21 cellular contexts compared by ENCODE assay signal in genomic region chr22:47419239-47419638, GRCh38.
DNase-seq lines count a peak whose midpoint lies in the region; ATAC-seq, FAIRE-seq and TF ChIP-seq lines count a peak whose summit lies in the region.
"Had no signal": no experiment of that assay in that cellular context is flagged by ENCODE, and none has a peak within 500 bp of the region (broad histone marks: within the 10 kb centered on the region; RNA-seq: fewer than 3 reads in every experiment).

No MANE protein-coding gene starts in this region.

- peaks cover 29% of the 10 kb centered on the region; the same call in 1 of the 2 replicates for H3K27me3 ChIP-seq in HCT116 (ENCODE audit: insufficient read depth, low read length)
- H3K27me3 ChIP-seq: BE2C had no signal

- FAIRE-seq in A549 (lab: Jason Lieb, UNC): no peak
- FAIRE-seq in GM19239 (lab: Jason Lieb, UNC): no peak
- FAIRE-seq: HTR-8/SVneo had no signal

- no peak for TF ChIP-seq RAD21 in A549 (conservative IDR thresholded peaks at IDR 0.05 in 1 of 2, IDR thresholded peaks at IDR 0.05 in 1 of 2)
- no peak for TF ChIP-seq RAD21 in HCT116 (IDR thresholded peaks at IDR 0.05; ENCODE audit: low read depth)

- H3K4me3 ChIP-seq in A549 (no peak overlapping the region), HCT116 (replicated peaks in 1 of 2; ENCODE audit: low read depth in 1 of 2, low read length in 2 of 2) (no peak overlapping the region)
- H3K4me3 ChIP-seq: PC-9 had no signal

- no peak for ATAC-seq in A549
- ATAC-seq in HCT116: no peak
- no peak for ATAC-seq in HG03442 (IDR thresholded peaks at IDR 0.05; ENCODE audit: unreplicated experiment)
- ATAC-seq: T-cell had no signal

- no peaks in the 10 kb centered on the region for H3K9me3 ChIP-seq in A549
- no peaks in the 10 kb centered on the region; a peak in 1 of 4 replicates for H3K9me3 ChIP-seq in HCT116 (ENCODE audit: control insufficient read depth in 1 of 2, insufficient read depth in 1 of 2, low read depth in 1 of 2, low read length in 2 of 2)
- H3K9me3 ChIP-seq: BE2C had no signal

- H3K9ac ChIP-seq in HCT116 (ENCODE audit: low read length): no peak overlapping the region

- no peaks in the 10 kb centered on the region for H3K9me2 ChIP-seq in HCT116 (ENCODE audit: insufficient read depth)

- H3K4me1 ChIP-seq in A549 (no peaks in the 10 kb centered on the region), HCT116 (ENCODE audit: control insufficient read depth in 1 of 2, insufficient read depth in 2 of 2, low read length in 2 of 2) (no peaks in the 10 kb centered on the region)
- H3K4me1 ChIP-seq: BE2C had no signal

- CTCF ChIA-PET in A549 (lab: Yijun Ruan, JAX): no interaction called here
- CTCF ChIA-PET in HCT116 (lab: Charles Lee): no interaction called here

- intact Hi-C loops in HCT116 (cut with micrococcal nuclease): no loop called here

- RAD21 ChIA-PET in HCT116 (lab: Charles Lee; ENCODE audit: low non-redundant PET in 1 of 2, low total read pairs in 2 of 2, uncharacterized antibody in 2 of 2, unreplicated experiment in 2 of 2): no interaction called here

- no peak for TF ChIP-seq CTCF in A549 (IDR thresholded peaks at IDR 0.05)
- TF ChIP-seq CTCF in HCT116 (IDR thresholded peaks at IDR 0.05 in 2 of 3, conservative IDR thresholded peaks at IDR 0.05 in 1 of 3; ENCODE audit: borderline replicate concordance in 1 of 3, insufficient read depth in 1 of 3, low read depth in 2 of 3, low read length in 2 of 3): no peak

- BruUV-seq in HCT116 (replicated peaks; lab: Mats Ljungman, UMichigan): no TSS peak

- H2AFZ ChIP-seq in HCT116 (ENCODE audit: low read depth, low read length, poor library complexity, severe bottlenecking): no peak overlapping the region
- H2AFZ ChIP-seq: PC-9 had no signal

- H3K79me2 ChIP-seq in HCT116 (ENCODE audit: insufficient read depth, low read length): no peaks in the 10 kb centered on the region

- WGBS in A549 (ENCODE audit: missing lambda C conversion rate): 35% methylated on average over 4 of the region's 4 CpGs

- H3K27ac ChIP-seq in A549 (no peak overlapping the region), HCT116 (ENCODE audit: low read depth, low read length) (no peak overlapping the region)
- H3K27ac ChIP-seq: PC-9, RWPE1 had no signal

- DNase-seq in A549 (ENCODE audit: low read depth in 1 of 2, low spot score in 1 of 2) (no peak), HCT116 (ENCODE audit: low read depth, low spot score) (no peak), NCI-H1417 (lab: John Stamatoyannopoulos, UW) (peak in 2 of 3 experiments; percentile 20 to 73), iPS-NIHi7 (ENCODE audit: extremely low spot score) (peak; percentile 6), Kasumi-1 (lab: John Stamatoyannopoulos, UW) (no peak), GM19239 (ENCODE audit: insufficient read length, low spot score) (no peak)
- DNase-seq in activated CD4-positive, alpha-beta T cell treated with anti-CD3 and anti-CD28 coated beads, Interleukin-2, amount 50 U/mL, for 4 hours: no peak
- DNase-seq: BE2C, DMS79, H7, IMR-90, Karpas-422, NCI-H146, NCI-H2029, NCI-H2171, PC-9, SHP77 treated with DMSO at 0.1 percent for 48 hours, T-cell had no signal

- H4K20me1 ChIP-seq in HCT116 (ENCODE audit: insufficient read depth): no peaks in the 10 kb centered on the region

- H3K4me2 ChIP-seq in A549 (no peak overlapping the region), HCT116 (ENCODE audit: low read length) (no peak overlapping the region)
- H3K4me2 ChIP-seq: PC-9 had no signal

- H3K36me3 ChIP-seq in HCT116 (ENCODE audit: control insufficient read depth in 1 of 2, insufficient read depth in 2 of 2, low read length in 2 of 2): no peaks in the 10 kb centered on the region
- H3K36me3 ChIP-seq: BE2C had no signal

- TF ChIP-seq EP300 in A549 (IDR thresholded peaks at IDR 0.05): no peak

- POLR2A ChIA-PET in A549 (lab: Yijun Ruan, JAX) (no interaction called here), HCT116 (lab: Charles Lee) (no interaction called here)

- TF ChIP-seq POLR2A in A549 (IDR thresholded peaks at IDR 0.05; ENCODE audit: low read length): no peak
- TF ChIP-seq POLR2A in HCT116 (IDR thresholded peaks at IDR 0.05; ENCODE audit: borderline replicate concordance, extremely low read depth, insufficient read depth, insufficient read length): no peak

TF ChIP-seq in A549, 52 proteins besides CTCF, POLR2A, EP300 and RAD21:
- TF ChIP-seq GATA3 (IDR thresholded peaks at IDR 0.05; ENCODE audit: borderline replicate concordance) (no peak), PHF8 (IDR thresholded peaks at IDR 0.05; ENCODE audit: borderline replicate concordance, low read depth) (no peak), USF2 (IDR thresholded peaks at IDR 0.05) (no peak)
- TF ChIP-seq, protein P1, sequence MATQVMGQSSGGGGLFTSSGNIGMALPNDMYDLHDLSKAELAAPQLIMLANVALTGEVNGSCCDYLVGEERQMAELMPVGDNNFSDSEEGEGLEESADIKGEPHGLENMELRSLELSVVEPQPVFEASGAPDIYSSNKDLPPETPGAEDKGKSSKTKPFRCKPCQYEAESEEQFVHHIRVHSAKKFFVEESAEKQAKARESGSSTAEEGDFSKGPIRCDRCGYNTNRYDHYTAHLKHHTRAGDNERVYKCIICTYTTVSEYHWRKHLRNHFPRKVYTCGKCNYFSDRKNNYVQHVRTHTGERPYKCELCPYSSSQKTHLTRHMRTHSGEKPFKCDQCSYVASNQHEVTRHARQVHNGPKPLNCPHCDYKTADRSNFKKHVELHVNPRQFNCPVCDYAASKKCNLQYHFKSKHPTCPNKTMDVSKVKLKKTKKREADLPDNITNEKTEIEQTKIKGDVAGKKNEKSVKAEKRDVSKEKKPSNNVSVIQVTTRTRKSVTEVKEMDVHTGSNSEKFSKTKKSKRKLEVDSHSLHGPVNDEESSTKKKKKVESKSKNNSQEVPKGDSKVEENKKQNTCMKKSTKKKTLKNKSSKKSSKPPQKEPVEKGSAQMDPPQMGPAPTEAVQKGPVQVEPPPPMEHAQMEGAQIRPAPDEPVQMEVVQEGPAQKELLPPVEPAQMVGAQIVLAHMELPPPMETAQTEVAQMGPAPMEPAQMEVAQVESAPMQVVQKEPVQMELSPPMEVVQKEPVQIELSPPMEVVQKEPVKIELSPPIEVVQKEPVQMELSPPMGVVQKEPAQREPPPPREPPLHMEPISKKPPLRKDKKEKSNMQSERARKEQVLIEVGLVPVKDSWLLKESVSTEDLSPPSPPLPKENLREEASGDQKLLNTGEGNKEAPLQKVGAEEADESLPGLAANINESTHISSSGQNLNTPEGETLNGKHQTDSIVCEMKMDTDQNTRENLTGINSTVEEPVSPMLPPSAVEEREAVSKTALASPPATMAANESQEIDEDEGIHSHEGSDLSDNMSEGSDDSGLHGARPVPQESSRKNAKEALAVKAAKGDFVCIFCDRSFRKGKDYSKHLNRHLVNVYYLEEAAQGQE (IDR thresholded peaks at IDR 0.05): peak; percentile 55; the same call in 1 of the 2 replicates

TF ChIP-seq in HCT116, 20 proteins besides CTCF, POLR2A, EP300 and RAD21:
- TF ChIP-seq, protein P1 (IDR thresholded peaks at IDR 0.05; ENCODE audit: low read depth): peak; percentile 50
- no peak for TF ChIP-seq YY1 (IDR thresholded peaks at IDR 0.05; ENCODE audit: extremely low read depth, insufficient replicate concordance, low read depth, low read length)

Comparison
In these comparisons a context has a peak if more than half of its experiments do, and no peak if none do; other contexts are left out.
1. DNase-seq: peak in NCI-H1417 (2 of 3) and iPS-NIHi7 (single experiment); none in A549 (0 of 2), HCT116 (single experiment), Kasumi-1 (0 of 2), GM19239 (single experiment) and activated CD4-positive, alpha-beta T cell treated with anti-CD3 and anti-CD28 coated beads, Interleukin-2, amount 50 U/mL, for 4 hours (0 of 2).